ENCODE assay signal across 19 cellular contexts in genomic region chr1:27862004-27862403, GRCh38. TPM values are rescaled to one million over a fixed set of nuclear protein-coding genes. Genes with fewer than 3 reads are reported as not detected.
DNase-seq lines count a peak whose midpoint lies in the region; ATAC-seq and TF ChIP-seq lines count a peak whose summit lies in the region.
"Had no signal": no experiment of that assay in that cellular context is flagged by ENCODE, and none has a peak within 500 bp of the region (broad histone marks: within the 10 kb centered on the region; RNA-seq: fewer than 3 reads in every experiment).

No MANE protein-coding gene starts in this region.

- TF ChIP-seq CTCF in CD4-positive, alpha-beta T cell (IDR thresholded peaks at IDR 0.05) = no peak

- peaks cover 5 to 10% of the 10 kb centered on the region in 2 donors for H3K4me1 ChIP-seq in muscle layer of duodenum (ENCODE audit: control insufficient read depth in 1 of 2, insufficient read depth in 2 of 2, low read length in 2 of 2)

- CTCF ChIA-PET in CD4-positive, alpha-beta T cell (lab: Charles Lee) = no interaction called here

- no peak for DNase-seq in T-helper 2 cell treated with Interferon-gamma antibody and Interleukin-4, amounts not matched to agents 5 μg/mL and 100 μg/mL, for 36 hours (ENCODE audit: low spot score)
- DNase-seq in T-helper 2 cell (no peak), substantia nigra (lab: John Stamatoyannopoulos, UW) (no peak)
- DNase-seq in CD4-positive, alpha-beta T cell = no peak
- DNase-seq in activated naive CD8-positive, alpha-beta T cell treated with anti-CD3 and anti-CD28 coated beads, Interleukin-2, amount 50 U/mL, for 24 hours = no peak
- DNase-seq: 8988T; activated CD4-positive, alpha-beta T cell treated with anti-CD3 and anti-CD28 coated beads for 36 hours; Calu3; hypothalamus; islet precursor cell; MG63; NCI-H1436; NCI-H510A treated with DMSO at 0.1 percent for 48 hours; stimulated activated naive CD8-positive, alpha-beta T cell treated with anti-CD3 and anti-CD28 coated beads, Interleukin-15, amount 100 ng/mL, for 72 hours had no signal

- no peaks in the 10 kb centered on the region for H3K9me3 ChIP-seq in muscle layer of duodenum (ENCODE audit: control insufficient read depth in 1 of 2, low read length in 2 of 2)
- H3K9me3 ChIP-seq in CD4-positive, alpha-beta T cell (ENCODE audit: control insufficient read depth, low read length) = no peaks in the 10 kb centered on the region
- H3K9me3 ChIP-seq: MG63 had no signal

- peaks cover 27% of the 10 kb centered on the region for H3K4me1 Mint-ChIP-seq in T-helper 2 cell treated with Interferon-gamma antibody and Interleukin-4, amounts not matched to agents 5 μg/mL and 100 μg/mL, for 36 hours (ENCODE audit: low read depth)
- H3K4me1 Mint-ChIP-seq in activated T-helper 17 cell treated with anti-CD3 and anti-CD28 coated beads, Interleukin-2, amount 50 U/mL, for 72 hours = peaks cover 17% of the 10 kb centered on the region
- peaks cover 24% of the 10 kb centered on the region for H3K4me1 Mint-ChIP-seq in CD4-positive, alpha-beta T cell (ENCODE audit: low read depth)
- peaks cover 45% of the 10 kb centered on the region for H3K4me1 Mint-ChIP-seq in activated naive CD8-positive, alpha-beta T cell treated with anti-CD3 and anti-CD28 coated beads, Interleukin-2, amount 50 U/mL, for 24 hours

- H3K9me3 Mint-ChIP-seq in T-helper 2 cell treated with Interferon-gamma antibody and Interleukin-4, amounts not matched to agents 5 μg/mL and 100 μg/mL, for 36 hours = no peaks in the 10 kb centered on the region
- H3K9me3 Mint-ChIP-seq in activated T-helper 17 cell treated with anti-CD3 and anti-CD28 coated beads, Interleukin-2, amount 50 U/mL, for 72 hours = no peaks in the 10 kb centered on the region
- no peaks in the 10 kb centered on the region for H3K9me3 Mint-ChIP-seq in CD4-positive, alpha-beta T cell
- no peaks in the 10 kb centered on the region for H3K9me3 Mint-ChIP-seq in activated naive CD8-positive, alpha-beta T cell treated with anti-CD3 and anti-CD28 coated beads, Interleukin-2, amount 50 U/mL, for 24 hours
- H3K9me3 Mint-ChIP-seq: nephron; stimulated activated naive CD8-positive, alpha-beta T cell treated with anti-CD3 and anti-CD28 coated beads, Interleukin-15, amount 100 ng/mL, for 72 hours had no signal

- intact Hi-C loops in CD4-positive, alpha-beta T cell (cut with DNase I, micrococcal nuclease) = loop anchor here in 1 of 2 experiments (5.0 kb wide), 1 partner anchor 100 kb away; no protein-coding TSS in a partner anchor

- no peaks in the 10 kb centered on the region for H3K27me3 ChIP-seq in muscle layer of duodenum (ENCODE audit: low read depth, low read length)
- no peaks in the 10 kb centered on the region for H3K27me3 ChIP-seq in CD4-positive, alpha-beta T cell (ENCODE audit: control insufficient read depth, insufficient read depth, low read length)
- H3K27me3 ChIP-seq: MG63 had no signal

- H3K4me3 Mint-ChIP-seq in T-helper 2 cell treated with Interferon-gamma antibody and Interleukin-4, amounts not matched to agents 5 μg/mL and 100 μg/mL, for 36 hours = no peak overlapping the region
- no peak overlapping the region for H3K4me3 Mint-ChIP-seq in activated T-helper 17 cell treated with anti-CD3 and anti-CD28 coated beads, Interleukin-2, amount 50 U/mL, for 72 hours
- H3K4me3 Mint-ChIP-seq in CD4-positive, alpha-beta T cell = no peak overlapping the region
- H3K4me3 Mint-ChIP-seq in activated naive CD8-positive, alpha-beta T cell treated with anti-CD3 and anti-CD28 coated beads, Interleukin-2, amount 50 U/mL, for 24 hours = no peak overlapping the region
- H3K4me3 Mint-ChIP-seq: activated CD4-positive, alpha-beta T cell treated with anti-CD3 and anti-CD28 coated beads for 36 hours; nephron; stimulated activated naive CD8-positive, alpha-beta T cell treated with anti-CD3 and anti-CD28 coated beads, Interleukin-15, amount 100 ng/mL, for 72 hours had no signal

- no peak for ATAC-seq in activated T-helper 17 cell treated with anti-CD3 and anti-CD28 coated beads, Interleukin-2, amount 50 U/mL, for 72 hours (replicated peaks)
- no peak for ATAC-seq in CD4-positive, alpha-beta T cell (ENCODE audit: poor library complexity)
- no peak for ATAC-seq in HG03354 (IDR thresholded peaks at IDR 0.05; ENCODE audit: poor library complexity, severe bottlenecking, unreplicated experiment)
- ATAC-seq in activated naive CD8-positive, alpha-beta T cell treated with anti-CD3 and anti-CD28 coated beads, Interleukin-2, amount 50 U/mL, for 24 hours = no peak
- ATAC-seq: activated CD4-positive, alpha-beta T cell treated with anti-CD3 and anti-CD28 coated beads for 36 hours; stimulated activated naive CD8-positive, alpha-beta T cell treated with anti-CD3 and anti-CD28 coated beads, Interleukin-15, amount 100 ng/mL, for 72 hours had no signal

- POLR2A ChIA-PET in CD4-positive, alpha-beta T cell (lab: Charles Lee) = no interaction called here

- H3K36me3 Mint-ChIP-seq in T-helper 2 cell treated with Interferon-gamma antibody and Interleukin-4, amounts not matched to agents 5 μg/mL and 100 μg/mL, for 36 hours (ENCODE audit: low read depth) = no peaks in the 10 kb centered on the region
- H3K36me3 Mint-ChIP-seq in activated T-helper 17 cell treated with anti-CD3 and anti-CD28 coated beads, Interleukin-2, amount 50 U/mL, for 72 hours (ENCODE audit: low read depth) = no peaks in the 10 kb centered on the region
- no peaks in the 10 kb centered on the region for H3K36me3 Mint-ChIP-seq in CD4-positive, alpha-beta T cell (ENCODE audit: low read depth)
- no peaks in the 10 kb centered on the region for H3K36me3 Mint-ChIP-seq in activated naive CD8-positive, alpha-beta T cell treated with anti-CD3 and anti-CD28 coated beads, Interleukin-2, amount 50 U/mL, for 24 hours (ENCODE audit: low read depth)

- H3K27me3 Mint-ChIP-seq in T-helper 2 cell treated with Interferon-gamma antibody and Interleukin-4, amounts not matched to agents 5 μg/mL and 100 μg/mL, for 36 hours (ENCODE audit: low read depth) = peaks cover 2% of the 10 kb centered on the region
- no peaks in the 10 kb centered on the region for H3K27me3 Mint-ChIP-seq in activated T-helper 17 cell treated with anti-CD3 and anti-CD28 coated beads, Interleukin-2, amount 50 U/mL, for 72 hours
- no peaks in the 10 kb centered on the region for H3K27me3 Mint-ChIP-seq in CD4-positive, alpha-beta T cell
- no peaks in the 10 kb centered on the region for H3K27me3 Mint-ChIP-seq in activated naive CD8-positive, alpha-beta T cell treated with anti-CD3 and anti-CD28 coated beads, Interleukin-2, amount 50 U/mL, for 24 hours
- H3K27me3 Mint-ChIP-seq: activated CD4-positive, alpha-beta T cell treated with anti-CD3 and anti-CD28 coated beads for 36 hours; progenitor cell of endocrine pancreas; stimulated activated naive CD8-positive, alpha-beta T cell treated with anti-CD3 and anti-CD28 coated beads, Interleukin-15, amount 100 ng/mL, for 72 hours had no signal

- H3K27ac Mint-ChIP-seq in T-helper 2 cell treated with Interferon-gamma antibody and Interleukin-4, amounts not matched to agents 5 μg/mL and 100 μg/mL, for 36 hours = peak overlapping the region; percentile 4
- peak overlapping the region; percentile 5 for H3K27ac Mint-ChIP-seq in activated T-helper 17 cell treated with anti-CD3 and anti-CD28 coated beads, Interleukin-2, amount 50 U/mL, for 72 hours
- H3K27ac Mint-ChIP-seq in CD4-positive, alpha-beta T cell = no peak overlapping the region
- no peak overlapping the region for H3K27ac Mint-ChIP-seq in activated naive CD8-positive, alpha-beta T cell treated with anti-CD3 and anti-CD28 coated beads, Interleukin-2, amount 50 U/mL, for 24 hours
- H3K27ac Mint-ChIP-seq: activated CD4-positive, alpha-beta T cell treated with anti-CD3 and anti-CD28 coated beads for 36 hours; progenitor cell of endocrine pancreas had no signal

- H3K4me3 ChIP-seq in muscle layer of duodenum (ENCODE audit: low read depth in 1 of 2, low read length in 2 of 2) = no peak overlapping the region
- H3K4me3 ChIP-seq: MG63 had no signal

- H3K27ac ChIP-seq in muscle layer of duodenum (ENCODE audit: low read length) (peak overlapping the region; percentile 47), substantia nigra (ENCODE audit: low read depth, low read length, poor library complexity, severe bottlenecking) (peak overlapping the region; percentile 45)
- H3K27ac ChIP-seq in CD4-positive, alpha-beta T cell (ENCODE audit: low read depth, low read length) = no peak overlapping the region

- no peaks in the 10 kb centered on the region for H3K36me3 ChIP-seq in muscle layer of duodenum (ENCODE audit: control insufficient read depth in 1 of 2, insufficient read depth in 2 of 2, low read length in 2 of 2)
- H3K36me3 ChIP-seq: MG63 had no signal

RNA-seq across cellular contexts. Expression of gene THEMIS2, which starts 10.3 kb away (rescaled TPM):
- 10 to 100 TPM; 32.0 to 62.8 TPM for total RNA-seq in activated T-helper 17 cell treated with anti-CD3 and anti-CD28 coated beads, Interleukin-2, amount 50 U/mL, for 72 hours
- 10 to 100 TPM; 20.2 to 21.6 TPM for total RNA-seq in CD4-positive, alpha-beta T cell

RNA-seq across cellular contexts. Expression of gene PPP1R8, which starts 31.4 kb away (rescaled TPM):
- 10 to 100 TPM; 41.0 to 57.9 TPM for total RNA-seq in activated T-helper 17 cell treated with anti-CD3 and anti-CD28 coated beads, Interleukin-2, amount 50 U/mL, for 72 hours
- total RNA-seq in CD4-positive, alpha-beta T cell = 10 to 100 TPM; 14.8 to 15.7 TPM

RNA-seq across cellular contexts. Expression of gene RPA2, which starts 52.4 kb away (rescaled TPM):
- 10 to 100 TPM; 88.9 to 98.6 TPM for total RNA-seq in activated T-helper 17 cell treated with anti-CD3 and anti-CD28 coated beads, Interleukin-2, amount 50 U/mL, for 72 hours
- 1 to 10 TPM; 7.0 to 7.5 TPM for total RNA-seq in CD4-positive, alpha-beta T cell

Comparison
In these comparisons a context has a peak if more than half of its experiments do, and no peak if none do; other contexts are left out.
1. H3K27ac Mint-ChIP-seq: peak in T-helper 2 cell treated with Interferon-gamma antibody and Interleukin-4, amounts not matched to agents 5 μg/mL and 100 μg/mL, for 36 hours (single experiment) and activated T-helper 17 cell treated with anti-CD3 and anti-CD28 coated beads, Interleukin-2, amount 50 U/mL, for 72 hours (single experiment); none in CD4-positive, alpha-beta T cell (single experiment) and activated naive CD8-positive, alpha-beta T cell treated with anti-CD3 and anti-CD28 coated beads, Interleukin-2, amount 50 U/mL, for 24 hours (single experiment).
2. RNA of gene RPA2, which starts 52.4 kb away (total RNA-seq): 88.9 to 98.6 TPM in activated T-helper 17 cell treated with anti-CD3 and anti-CD28 coated beads, Interleukin-2, amount 50 U/mL, for 72 hours; 7.0 to 7.5 TPM in CD4-positive, alpha-beta T cell; every median in the first group is over 10 times any median in the second.